Comparison of ENCODE assay signal across 8 cellular contexts in the genomic region with DNA sequence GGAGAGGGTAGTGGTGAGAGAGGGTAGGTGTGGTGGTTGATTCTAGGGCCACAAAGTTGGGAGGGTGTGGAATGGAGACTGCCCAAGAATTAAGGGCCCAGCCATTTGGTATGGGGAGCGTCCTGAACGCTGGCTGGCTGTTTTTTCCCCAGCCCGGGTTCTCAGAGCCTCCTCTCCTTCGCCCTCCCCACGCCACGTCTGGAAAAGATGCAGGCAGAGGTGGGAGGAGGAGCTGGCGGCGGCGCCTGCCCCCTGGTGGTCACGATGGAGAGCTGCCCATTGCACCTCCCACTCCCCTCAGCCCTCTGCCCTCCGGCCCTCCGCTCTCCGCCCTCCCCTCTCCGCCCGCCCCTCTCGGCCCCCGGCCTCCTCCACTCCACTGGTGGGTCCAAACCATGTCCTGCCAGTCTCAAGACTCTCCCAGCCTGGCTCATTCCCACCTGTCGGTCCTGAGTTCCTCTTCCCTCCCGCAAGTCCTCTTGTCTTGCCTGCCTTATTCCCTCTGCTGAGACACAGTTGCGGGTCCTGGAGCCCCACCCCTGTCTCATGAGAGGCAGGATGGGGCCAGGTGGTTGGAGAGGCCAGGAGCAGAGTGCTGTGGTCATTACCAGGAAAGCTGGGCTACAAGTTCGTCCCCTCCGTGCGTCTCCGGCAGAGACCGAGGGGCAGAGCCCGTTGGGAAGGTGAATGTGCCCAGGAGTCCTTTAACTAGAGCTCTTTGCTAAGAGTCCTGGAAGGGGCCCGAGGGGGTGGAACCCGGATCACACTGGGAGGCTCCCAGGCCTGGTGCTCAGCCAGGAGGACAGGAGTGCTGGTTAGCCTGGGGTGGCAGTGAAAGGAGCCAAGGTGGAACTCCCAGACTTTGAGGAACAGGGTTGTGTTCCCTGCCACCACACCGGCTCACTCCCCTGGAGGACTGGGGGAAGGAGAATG. TPM values are rescaled to one million over a fixed set of nuclear protein-coding genes. Genes with fewer than 3 reads are reported as not detected.
DNase-seq lines count a peak whose midpoint lies in the region; ATAC-seq and FAIRE-seq lines count a peak whose summit lies in the region.

No MANE protein-coding gene starts in this region.

- H3K4me1 ChIP-seq in iPS-20b (ENCODE audit: insufficient read depth, low read length) = peaks cover 6% of the 10 kb centered on the region; the same call in 1 of the 2 replicates
- peaks cover 0 to 3% of the 10 kb centered on the region in 2 donors for H3K4me1 ChIP-seq in small intestine (ENCODE audit: control insufficient read depth in 2 of 2, insufficient read depth in 1 of 2, low read depth in 1 of 2, low read length in 1 of 2)

- DNase-seq in ACHN = peak; percentile 69
- DNase-seq in GM19240 (ENCODE audit: insufficient read length, low spot score) = peak; percentile 94
- DNase-seq in NCI-H2029 (lab: John Stamatoyannopoulos, UW) = peak; percentile 62
- DNase-seq in UCSD-AML1 (lab: John Stamatoyannopoulos, UW; ENCODE audit: unreplicated experiment) = peak; percentile 64
- peak; percentile 86 to 91 for DNase-seq in T47D (ENCODE audit: low read depth in 1 of 2, low spot score in 1 of 2)
- peak; percentile 62 for DNase-seq in small intestine

- H3K27me3 ChIP-seq in iPS-20b (ENCODE audit: insufficient read depth, low read length) = no peaks in the 10 kb centered on the region
- no peaks in the 10 kb centered on the region for H3K27me3 ChIP-seq in small intestine (ENCODE audit: control insufficient read depth in 2 of 2, insufficient read depth in 2 of 2, low read length in 2 of 2)

- FAIRE-seq in small intestine (lab: Jason Lieb, UNC) = no peak

- peaks cover 54% of the 10 kb centered on the region for H3K36me3 ChIP-seq in iPS-20b (ENCODE audit: insufficient read depth, low read depth, low read length)
- H3K36me3 ChIP-seq in small intestine (ENCODE audit: control insufficient read depth in 2 of 2, insufficient read depth in 2 of 2, low read length in 2 of 2) = peaks cover 0 to 4% of the 10 kb centered on the region in 2 donors

- peak overlapping the region; percentile 43; the same call in 1 of the 2 replicates for H3K9ac ChIP-seq in iPS-20b (ENCODE audit: low read depth, low read length)

- H3K9me3 ChIP-seq in iPS-20b (ENCODE audit: insufficient read depth, low read depth, low read length) (no peaks in the 10 kb centered on the region), small intestine (ENCODE audit: control insufficient read depth, low read depth) (no peaks in the 10 kb centered on the region)

- in situ Hi-C loops in ACHN (cut with HindIII; ENCODE audit: low pct_ligation_motif_present, low pct_unique_long_range_greater_than_20kb, low sequenced_read_pairs) = loop anchor here (25.0 kb wide), 1 partner anchor 267 kb away; the partner anchor contains the start of gene SNRPE
- in situ Hi-C loops in T47D (cut with HindIII; ENCODE audit: low pct_unique_long_range_greater_than_20kb, low sequenced_read_pairs) = loop anchor here (25.0 kb wide), 1 partner anchor 267 kb away; the partner anchor contains the start of gene SNRPE

- H3K27ac ChIP-seq in iPS-20b (ENCODE audit: low read length) (no peak overlapping the region), small intestine (ENCODE audit: low read depth in 1 of 2, low read length in 1 of 2) (no peak overlapping the region)

- WGBS in small intestine, 3 donors = 2 to 22% (median 11%) methylated on average over 22 to 29 of the region's 29 CpGs

- H3K4me3 ChIP-seq in iPS-20b (ENCODE audit: low read length) = peak overlapping the region; percentile 52; the same call in 1 of the 2 replicates
- no peak overlapping the region for H3K4me3 ChIP-seq in small intestine (ENCODE audit: low read depth in 1 of 2, low read length in 2 of 2)

- ATAC-seq in HG03439 (IDR thresholded peaks at IDR 0.05; ENCODE audit: unreplicated experiment) = no peak

RNA-seq across cellular contexts. Expression of gene ETNK2, which starts 22.6 kb away (rescaled TPM):
- 1 to 10 TPM in 2 of 3 donors, under 1 TPM in 1; 0.22 to 5.1 (median 1.4) TPM for polyA plus RNA-seq in small intestine

RNA-seq across cellular contexts. Expression of gene REN, which starts 36.9 kb away (rescaled TPM):
- polyA plus RNA-seq in small intestine = under 1 TPM in 1 of 3 donors, not detected in 2; 0.04 TPM

RNA-seq across cellular contexts. Expression of gene SOX13, which starts 56.3 kb away (rescaled TPM):
- 10 to 100 TPM; 12.4 to 19.9 (median 17.4) TPM for polyA plus RNA-seq in small intestine
